1 cellular context compared by ENCODE assay signal in genomic region chr9:69063839-69064238, GRCh38.
TF ChIP-seq lines count a peak whose summit lies in the region.

No MANE protein-coding gene starts in this region.

TF ChIP-seq in GM23338, 12 proteins besides CTCF, POLR2A, EP300 and RAD21 (continued from another document):
- no peak for TF ChIP-seq ZNF462 (CRISPR knock-in tag; IDR thresholded peaks at IDR 0.05)
- TF ChIP-seq EZH2phosphoT487 (IDR thresholded peaks at IDR 0.05; ENCODE audit: unreplicated experiment) = no peak
- no peak for TF ChIP-seq ZNF114 (CRISPR knock-in tag; IDR thresholded peaks at IDR 0.05)
- TF ChIP-seq JUNB (IDR thresholded peaks at IDR 0.05; ENCODE audit: unreplicated experiment) = no peak
- TF ChIP-seq ZNF331 (CRISPR knock-in tag; IDR thresholded peaks at IDR 0.05; ENCODE audit: low read depth) = no peak
